Comparison of ENCODE assay signal across 13 cellular contexts in the genomic region with DNA sequence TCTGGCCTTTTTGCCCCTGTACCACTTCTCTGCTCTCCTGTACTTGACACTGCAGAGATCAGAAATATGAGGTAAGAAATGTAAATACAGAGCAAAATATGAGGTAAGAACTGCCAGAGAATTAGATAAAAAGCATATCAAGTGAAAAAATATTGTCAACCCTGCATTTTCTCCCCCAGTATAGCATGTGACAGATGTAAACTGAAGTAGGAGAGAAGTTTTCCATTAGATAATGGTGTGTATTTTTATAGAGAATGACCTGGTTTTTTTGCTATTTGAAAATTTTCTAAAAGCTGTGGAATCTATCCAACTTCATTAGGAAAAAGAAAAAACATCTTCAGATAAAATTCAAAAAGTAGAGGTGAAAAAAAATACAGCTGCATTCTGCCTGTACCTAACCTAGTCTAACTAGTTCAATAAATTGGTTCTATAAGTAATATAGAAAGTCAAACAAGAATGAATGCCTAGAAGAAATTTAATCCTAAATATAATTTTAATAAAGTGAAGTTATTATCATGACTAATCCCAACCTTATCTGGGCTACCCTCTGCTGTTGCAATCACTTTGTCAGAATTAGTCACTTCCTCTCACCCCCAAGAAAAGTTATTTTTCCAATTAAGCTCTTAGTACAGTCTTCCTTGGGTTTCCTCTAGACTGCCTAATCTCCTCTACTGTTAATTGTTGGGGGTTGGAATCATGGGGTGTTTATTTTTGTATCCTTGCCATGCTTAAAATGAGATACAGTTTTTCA.
DNase-seq lines count a peak whose midpoint lies in the region; FAIRE-seq and TF ChIP-seq lines count a peak whose summit lies in the region.
"Had no signal": no experiment of that assay in that cellular context is flagged by ENCODE, and none has a peak within 500 bp of the region (broad histone marks: within the 10 kb centered on the region; RNA-seq: fewer than 3 reads in every experiment).

No MANE protein-coding gene starts in this region.

- H3K36me3 ChIP-seq in bronchial epithelial cell (ENCODE audit: control insufficient read depth, insufficient read depth, low read length) = no peaks in the 10 kb centered on the region
- H3K36me3 ChIP-seq: lower lobe of right lung had no signal

- H3K4me3 ChIP-seq in bronchial epithelial cell (ENCODE audit: low read depth, low read length) = no peak overlapping the region
- H3K4me3 ChIP-seq: lower lobe of right lung had no signal

- DNase-seq in CD1c-positive myeloid dendritic cell (ENCODE audit: extremely low spot score) (peak; percentile 18), NCI-H226 (peak; percentile 88), bronchial epithelial cell (ENCODE audit: low read depth) (peak; percentile 91), kidney tubule cell (ENCODE audit: low spot score) (peak; percentile 55), SK-N-DZ (ENCODE audit: low spot score) (no peak), C1 segment of cervical spinal cord (lab: John Stamatoyannopoulos, UW) (no peak), T-helper 1 cell (no peak), frontal cortex (ENCODE audit: low spot score in 2 of 2) (no peak)
- DNase-seq: activated CD4-positive, alpha-beta memory T cell treated with anti-CD3 and anti-CD28 coated beads for 36 hours; central memory CD4-positive, alpha-beta T cell; DND-41; lower lobe of right lung; NCI-H1092 treated with DMSO at 0.1 percent for 48 hours had no signal

- no peak for FAIRE-seq in bronchial epithelial cell (lab: Jason Lieb, UNC)
- no peak for FAIRE-seq in frontal cortex (lab: Jason Lieb, UNC)

- TF ChIP-seq CTCF in bronchial epithelial cell (IDR thresholded peaks at IDR 0.05; ENCODE audit: insufficient read depth, low read length, severe bottlenecking) = no peak

- no peaks in the 10 kb centered on the region for H3K27me3 ChIP-seq in bronchial epithelial cell (ENCODE audit: control insufficient read depth, insufficient read depth, low read length)

Comparison
In these comparisons a context has a peak if more than half of its experiments do, and no peak if none do; other contexts are left out.
1. DNase-seq: peak in CD1c-positive myeloid dendritic cell (single experiment), NCI-H226 (single experiment), bronchial epithelial cell (single experiment) and kidney tubule cell (single experiment); none in SK-N-DZ (single experiment), C1 segment of cervical spinal cord (0 of 14), T-helper 1 cell (0 of 5) and frontal cortex (0 of 2).